ENCODE assay signal across 24 cellular contexts in genomic region chr4:6972375-6972650, GRCh38.
DNase-seq lines count a peak whose midpoint lies in the region; ATAC-seq and TF ChIP-seq lines count a peak whose summit lies in the region.
"Had no signal": no experiment of that assay in that cellular context is flagged by ENCODE, and none has a peak within 500 bp of the region (broad histone marks: within the 10 kb centered on the region; RNA-seq: fewer than 3 reads in every experiment).

No MANE protein-coding gene starts in this region.

- no peaks in the 10 kb centered on the region for H3K9me2 ChIP-seq in GM23338 (ENCODE audit: insufficient read depth)

- H3K27me3 ChIP-seq in BLaER1 treated with 17β-estradiol and CSF1 and Interleukin-3, amounts not matched to agents 10 nM and 100 nM = no peaks in the 10 kb centered on the region
- H3K27me3 ChIP-seq in GM23338 (ENCODE audit: insufficient read depth) = no peaks in the 10 kb centered on the region
- H3K27me3 ChIP-seq in neural progenitor cell = no peaks in the 10 kb centered on the region
- H3K27me3 ChIP-seq: BE2C, right lobe of liver had no signal

- H3K9me3 Mint-ChIP-seq in GM23338 (peaks cover 11% of the 10 kb centered on the region; the same call in 2 of the 3 replicates), neural progenitor cell (peaks cover 5% of the 10 kb centered on the region)
- no peaks in the 10 kb centered on the region for H3K9me3 Mint-ChIP-seq in dendritic cell treated with granulocyte-macrophage colony-stimulating factor and Interleukin-4, amounts not matched to agents 40 ng/mL and 50 ng/mL, for 4 days
- no peaks in the 10 kb centered on the region for H3K9me3 Mint-ChIP-seq in activated CD4-positive, alpha-beta T cell treated with anti-CD3 and anti-CD28 coated beads, Interleukin-2, amount 10 ng/mL, durations not matched to agents 24 days and 14 days
- H3K9me3 Mint-ChIP-seq: stimulated activated naive B cell treated with anti-CD40 and anti-IgM and Interleukin-4, amounts not matched to agents 10 μg/mL and 1 μg/mL and 100 μg/mL, for 72 hours had no signal

- peaks cover 31% of the 10 kb centered on the region for H3K4me1 Mint-ChIP-seq in GM23338
- H3K4me1 Mint-ChIP-seq in dendritic cell treated with granulocyte-macrophage colony-stimulating factor and Interleukin-4, amounts not matched to agents 40 ng/mL and 50 ng/mL, for 4 days (ENCODE audit: low read depth) = peaks cover 30% of the 10 kb centered on the region
- H3K4me1 Mint-ChIP-seq in neural progenitor cell = peaks cover 9% of the 10 kb centered on the region
- peaks cover 10% of the 10 kb centered on the region for H3K4me1 Mint-ChIP-seq in activated CD4-positive, alpha-beta T cell treated with anti-CD3 and anti-CD28 coated beads, Interleukin-2, amount 10 ng/mL, durations not matched to agents 24 days and 14 days

- H3K4me2 ChIP-seq in BLaER1 treated with 17β-estradiol and CSF1 and Interleukin-3, amounts not matched to agents 10 nM and 100 nM = peak overlapping the region; percentile 17 to 87 (median 74); a peak in 17 of 22 replicates
- peak overlapping the region; percentile 66 for H3K4me2 ChIP-seq in GM23338
- peak overlapping the region; percentile 41 for H3K4me2 ChIP-seq in neural progenitor cell

- H3K36me3 Mint-ChIP-seq in GM23338 (ENCODE audit: low read depth) = peaks cover 18% of the 10 kb centered on the region
- H3K36me3 Mint-ChIP-seq in dendritic cell treated with granulocyte-macrophage colony-stimulating factor and Interleukin-4, amounts not matched to agents 40 ng/mL and 50 ng/mL, for 4 days (ENCODE audit: low read depth) = peaks cover 79% of the 10 kb centered on the region
- peaks cover 22% of the 10 kb centered on the region for H3K36me3 Mint-ChIP-seq in neural progenitor cell
- peaks cover 18% of the 10 kb centered on the region for H3K36me3 Mint-ChIP-seq in activated CD4-positive, alpha-beta T cell treated with anti-CD3 and anti-CD28 coated beads, Interleukin-2, amount 10 ng/mL, durations not matched to agents 24 days and 14 days (ENCODE audit: low read depth)

- H3K4me3 Mint-ChIP-seq in GM23338 = peak overlapping the region; percentile 58; the same call in 1 of the 3 replicates
- H3K4me3 Mint-ChIP-seq in dendritic cell treated with granulocyte-macrophage colony-stimulating factor and Interleukin-4, amounts not matched to agents 40 ng/mL and 50 ng/mL, for 4 days = no peak overlapping the region
- no peak overlapping the region for H3K4me3 Mint-ChIP-seq in neural progenitor cell
- no peak overlapping the region for H3K4me3 Mint-ChIP-seq in activated CD4-positive, alpha-beta T cell treated with anti-CD3 and anti-CD28 coated beads, Interleukin-2, amount 10 ng/mL, durations not matched to agents 24 days and 14 days
- H3K4me3 Mint-ChIP-seq: stimulated activated naive B cell treated with anti-CD40 and anti-IgM and Interleukin-4, amounts not matched to agents 10 μg/mL and 1 μg/mL and 100 μg/mL, for 72 hours had no signal

- H3K9me3 ChIP-seq in BLaER1 treated with 17β-estradiol and CSF1 and Interleukin-3, amounts not matched to agents 10 nM and 100 nM (replicated peaks in 1 of 11) = peaks cover 0 to 4% (median 0%) of the 10 kb centered on the region in 11 experiments; a peak in 4 of 22 replicates
- H3K9me3 ChIP-seq in neural progenitor cell (ENCODE audit: low read depth) = no peaks in the 10 kb centered on the region
- H3K9me3 ChIP-seq: BE2C, right lobe of liver had no signal

- peaks cover 59 to 83% (median 78%) of the 10 kb centered on the region in 10 experiments for H3K4me1 ChIP-seq in BLaER1 treated with 17β-estradiol and CSF1 and Interleukin-3, amounts not matched to agents 10 nM and 100 nM
- peaks cover 25% of the 10 kb centered on the region for H3K4me1 ChIP-seq in GM23338 (ENCODE audit: insufficient read depth)
- peaks cover 22% of the 10 kb centered on the region for H3K4me1 ChIP-seq in neural progenitor cell
- H3K4me1 ChIP-seq: BE2C had no signal

- H3F3A ChIP-seq in GM23338 (replicated peaks; ENCODE audit: low read depth) (peaks cover 4% of the 10 kb centered on the region; the same call in 1 of the 2 replicates), neural progenitor cell (ENCODE audit: low read depth) (peaks cover 24% of the 10 kb centered on the region)

- DNase-seq in GM23338 (ENCODE audit: low spot score) (no peak), neural progenitor cell (ENCODE audit: low spot score) (no peak), mesenteric fat pad (ENCODE audit: low spot score) (no peak), NAMALWA (ENCODE audit: low spot score) (no peak)
- no peak for DNase-seq in activated CD4-positive, alpha-beta T cell treated with anti-CD3 and anti-CD28 coated beads, Interleukin-2, amount 10 ng/mL, durations not matched to agents 24 days and 14 days
- DNase-seq: activated CD4-positive, alpha-beta T cell treated with anti-CD3 and anti-CD28 coated beads, Interleukin-2, amount 50 U/mL, for 4 hours; activated CD8-positive, alpha-beta memory T cell treated with anti-CD3 and anti-CD28 coated beads, Interleukin-2, amount 50 U/mL, for 48 hours; BE2C; glutamatergic neuron; KG1; MM.1S; NCI-H1417 treated with DMSO at 0.1 percent for 48 hours; NCI-H2081; NCI-H2227 treated with DMSO at 0.1 percent for 48 hours; NCI-H526 treated with DMSO at 0.1 percent for 48 hours; stimulated activated CD4-positive, alpha-beta T cell treated with anti-CD3 and anti-CD28 coated beads, Interleukin-12 subunit alpha, Interleukin-12 subunit beta, amount 100 ng/mL, for 4 hours; stimulated activated CD4-positive, alpha-beta T cell treated with anti-CD3 and anti-CD28 coated beads, Interleukin-4, amount 100 ng/mL, for 1 hour; stimulated activated naive B cell treated with anti-CD40 and anti-IgM and Interleukin-4, amounts not matched to agents 10 μg/mL and 1 μg/mL and 100 μg/mL, for 72 hours; T1000 had no signal

- TF ChIP-seq CTCF in GM23338 (conservative IDR thresholded peaks at IDR 0.05; ENCODE audit: low read depth in 2 of 2) = no peak
- TF ChIP-seq CTCF in neural progenitor cell (IDR thresholded peaks at IDR 0.05) = no peak

- H3K4me3 ChIP-seq in BLaER1 treated with 17β-estradiol and CSF1 and Interleukin-3, amounts not matched to agents 10 nM and 100 nM = no peak overlapping the region
- H3K4me3 ChIP-seq in GM23338 (peak overlapping the region; percentile 27; the same call in 1 of the 2 replicates), neural progenitor cell (no peak overlapping the region)
- H3K4me3 ChIP-seq: right lobe of liver had no signal

- H3K27me3 Mint-ChIP-seq in GM23338 (ENCODE audit: insufficient read depth, low read depth, poor library complexity) (peaks cover 4% of the 10 kb centered on the region), neural progenitor cell (ENCODE audit: insufficient read depth, low read depth) (no peaks in the 10 kb centered on the region)
- no peaks in the 10 kb centered on the region for H3K27me3 Mint-ChIP-seq in dendritic cell treated with granulocyte-macrophage colony-stimulating factor and Interleukin-4, amounts not matched to agents 40 ng/mL and 50 ng/mL, for 4 days
- no peaks in the 10 kb centered on the region for H3K27me3 Mint-ChIP-seq in activated CD4-positive, alpha-beta T cell treated with anti-CD3 and anti-CD28 coated beads, Interleukin-2, amount 10 ng/mL, durations not matched to agents 24 days and 14 days
- H3K27me3 Mint-ChIP-seq: stimulated activated naive B cell treated with anti-CD40 and anti-IgM and Interleukin-4, amounts not matched to agents 10 μg/mL and 1 μg/mL and 100 μg/mL, for 72 hours had no signal

- peaks cover 14 to 96% (median 92%) of the 10 kb centered on the region in 11 experiments for H4K20me1 ChIP-seq in BLaER1 treated with 17β-estradiol and CSF1 and Interleukin-3, amounts not matched to agents 10 nM and 100 nM
- no peaks in the 10 kb centered on the region for H4K20me1 ChIP-seq in GM23338 (replicated peaks; ENCODE audit: insufficient read depth)
- peaks cover 28% of the 10 kb centered on the region for H4K20me1 ChIP-seq in neural progenitor cell (ENCODE audit: low read depth)

- H2AFZ ChIP-seq in GM23338 (no peak overlapping the region), neural progenitor cell (replicated peaks) (no peak overlapping the region)

- H3K36me3 ChIP-seq in BLaER1 treated with 17β-estradiol and CSF1 and Interleukin-3, amounts not matched to agents 10 nM and 100 nM = peaks cover 65 to 92% (median 83%) of the 10 kb centered on the region in 11 experiments
- H3K36me3 ChIP-seq in GM23338 (ENCODE audit: insufficient read depth) (no peaks in the 10 kb centered on the region), neural progenitor cell (no peaks in the 10 kb centered on the region)
- H3K36me3 ChIP-seq: BE2C had no signal

- intact Hi-C loops in dendritic cell treated with granulocyte-macrophage colony-stimulating factor and Interleukin-4, amounts not matched to agents 40 ng/mL and 50 ng/mL, for 4 days (cut with micrococcal nuclease) = loop anchor here (5.0 kb wide), 1 partner anchor 100 kb away; no protein-coding TSS in a partner anchor
- intact Hi-C loops in activated CD4-positive, alpha-beta T cell treated with anti-CD3 and anti-CD28 coated beads, Interleukin-2, amount 10 ng/mL, durations not matched to agents 24 days and 14 days (cut with micrococcal nuclease) = loop anchor here (5.0 kb wide), 1 partner anchor 100 kb away; no protein-coding TSS in a partner anchor

- H3K79me2 ChIP-seq in GM23338 (replicated peaks; ENCODE audit: insufficient read depth) (no peaks in the 10 kb centered on the region), neural progenitor cell (ENCODE audit: low read depth) (peaks cover 11% of the 10 kb centered on the region)

- H3K27ac Mint-ChIP-seq in GM23338 (peak overlapping the region; percentile 91), neural progenitor cell (no peak overlapping the region)
- peak overlapping the region; percentile 46 for H3K27ac Mint-ChIP-seq in dendritic cell treated with granulocyte-macrophage colony-stimulating factor and Interleukin-4, amounts not matched to agents 40 ng/mL and 50 ng/mL, for 4 days
- no peak overlapping the region for H3K27ac Mint-ChIP-seq in activated CD4-positive, alpha-beta T cell treated with anti-CD3 and anti-CD28 coated beads, Interleukin-2, amount 10 ng/mL, durations not matched to agents 24 days and 14 days
- H3K27ac Mint-ChIP-seq: stimulated activated naive B cell treated with anti-CD40 and anti-IgM and Interleukin-4, amounts not matched to agents 10 μg/mL and 1 μg/mL and 100 μg/mL, for 72 hours had no signal

- ATAC-seq in GM23338 (no peak), GM21360 (IDR thresholded peaks at IDR 0.05; ENCODE audit: unreplicated experiment) (no peak)
- ATAC-seq: stimulated activated naive B cell treated with anti-CD40 and anti-IgM and Interleukin-4, amounts not matched to agents 10 μg/mL and 1 μg/mL and 100 μg/mL, for 72 hours had no signal

- peak overlapping the region in 10 of 11 experiments; percentile 6 to 55 (median 20); a peak in 11 of 22 replicates for H3K27ac ChIP-seq in BLaER1 treated with 17β-estradiol and CSF1 and Interleukin-3, amounts not matched to agents 10 nM and 100 nM
- peak overlapping the region; percentile 96 for H3K27ac ChIP-seq in GM23338 (ENCODE audit: low read depth)
- H3K27ac ChIP-seq in neural progenitor cell = no peak overlapping the region
- H3K27ac ChIP-seq: epithelial cell of prostate, right lobe of liver had no signal

- H3K9ac ChIP-seq in BLaER1 treated with 17β-estradiol and CSF1 and Interleukin-3, amounts not matched to agents 10 nM and 100 nM = peak overlapping the region in 6 of 11 experiments; percentile 0 to 34 (median 26); a peak in 6 of 22 replicates
- H3K9ac ChIP-seq in neural progenitor cell = no peak overlapping the region

TF ChIP-seq in GM23338, 12 proteins besides CTCF, POLR2A, EP300 and RAD21 (continues in another document):
- TF ChIP-seq NANOG (IDR thresholded peaks at IDR 0.05; ENCODE audit: borderline replicate concordance) = no peak

Comparison
In these comparisons a context has a peak if more than half of its experiments do, and no peak if none do; other contexts are left out.
1. H3K27ac Mint-ChIP-seq: peak in GM23338 (single experiment) and dendritic cell treated with granulocyte-macrophage colony-stimulating factor and Interleukin-4, amounts not matched to agents 40 ng/mL and 50 ng/mL, for 4 days (single experiment); none in neural progenitor cell (single experiment) and activated CD4-positive, alpha-beta T cell treated with anti-CD3 and anti-CD28 coated beads, Interleukin-2, amount 10 ng/mL, durations not matched to agents 24 days and 14 days (single experiment).
2. Peak in every context shown above with its lines, with median percentiles within 50 percentile points of each other: H3K4me2 ChIP-seq.